14 cellular contexts compared by ENCODE assay signal in genomic region chr2:173043897-173044472, GRCh38. TPM values are rescaled to one million over a fixed set of nuclear protein-coding genes. Genes with fewer than 3 reads are reported as not detected.
DNase-seq lines count a peak whose midpoint lies in the region; ATAC-seq, FAIRE-seq and TF ChIP-seq lines count a peak whose summit lies in the region.
"Had no signal": no experiment of that assay in that cellular context is flagged by ENCODE, and none has a peak within 500 bp of the region (broad histone marks: within the 10 kb centered on the region; RNA-seq: fewer than 3 reads in every experiment).

No MANE protein-coding gene starts in this region.

- ATAC-seq in Right ventricle myocardium inferior (peak; percentile 4), right cardiac atrium (no peak)

- H3K27ac ChIP-seq in right atrium auricular region (peak overlapping the region in 1 of 2 donors; percentile 56), PC-9 (peak overlapping the region; percentile 15; the same call in 1 of the 2 replicates), right cardiac atrium (ENCODE audit: low read length) (peak overlapping the region; percentile 48), smooth muscle cell (ENCODE audit: low read depth) (peak overlapping the region; percentile 79)

- H3K4me3 ChIP-seq in right atrium auricular region (no peak overlapping the region), PC-9 (no peak overlapping the region), right cardiac atrium (ENCODE audit: low read length) (no peak overlapping the region), smooth muscle cell (no peak overlapping the region)

- no peak for TF ChIP-seq CTCF in right atrium auricular region (IDR thresholded peaks at IDR 0.05)
- TF ChIP-seq CTCF in PC-9 (conservative IDR thresholded peaks at IDR 0.05), result no peak
- no peak for TF ChIP-seq CTCF in smooth muscle cell (IDR thresholded peaks at IDR 0.05; ENCODE audit: borderline replicate concordance, insufficient read depth, poor library complexity, severe bottlenecking)

- H3K4me2 ChIP-seq in PC-9 (peak overlapping the region; percentile 42; the same call in 1 of the 2 replicates), smooth muscle cell (peak overlapping the region; percentile 60)

- no peaks in the 10 kb centered on the region for H3K27me3 ChIP-seq in right atrium auricular region
- H3K27me3 ChIP-seq in PC-9 (ENCODE audit: insufficient read depth, low read depth), result no peaks in the 10 kb centered on the region
- H3K27me3 ChIP-seq in right cardiac atrium (ENCODE audit: control insufficient read depth, insufficient read depth), result no peaks in the 10 kb centered on the region
- no peaks in the 10 kb centered on the region for H3K27me3 ChIP-seq in smooth muscle cell (ENCODE audit: low read depth)

- no peak overlapping the region for H3K9ac ChIP-seq in smooth muscle cell (ENCODE audit: low read depth)

- intact Hi-C loops in Right ventricle myocardium inferior (cut with DNase I), result no loop called here
- intact Hi-C loops in PC-9 (cut with micrococcal nuclease; ENCODE audit: unreplicated experiment), result no loop called here
- intact Hi-C loops in right cardiac atrium (cut with DNase I), result no loop called here

- H3K9me2 ChIP-seq in PC-9 (ENCODE audit: insufficient read depth), result no peaks in the 10 kb centered on the region; the same call in 1 of the 2 replicates

- POLR2A ChIA-PET in PC-9 (lab: Charles Lee; ENCODE audit: unreplicated experiment), result interaction anchor here (0.6 to 0.7 kb wide), 4 partner anchors 10 to 594 kb away, joined by 3 to 7 read pairs (median 4); no protein-coding TSS in a partner anchor

- no peak overlapping the region for H2AFZ ChIP-seq in PC-9
- no peak overlapping the region for H2AFZ ChIP-seq in smooth muscle cell (ENCODE audit: low read depth)

- DNase-seq in Right ventricle myocardium inferior (ENCODE audit: missing footprints), result no peak
- no peak for DNase-seq in right atrium auricular region (ENCODE audit: low spot score)
- DNase-seq in PC-9, result no peak
- no peak for DNase-seq in right cardiac atrium
- no peak for DNase-seq in smooth muscle cell (lab: John Stamatoyannopoulos, UW; ENCODE audit: unreplicated experiment)
- no peak for DNase-seq in COLO668 (lab: John Stamatoyannopoulos, UW; ENCODE audit: unreplicated experiment)
- DNase-seq in RCC 7860 (ENCODE audit: low spot score), result no peak
- no peak for DNase-seq in HT-29 (ENCODE audit: low spot score)
- DNase-seq: CD4-positive, alpha-beta T cell; DND-41; NCI-H146; NCI-H226; SHP77 treated with DMSO at 0.1 percent for 48 hours had no signal

- H3K9me3 ChIP-seq in right atrium auricular region, result no peaks in the 10 kb centered on the region
- peaks cover 4% of the 10 kb centered on the region; the same call in 1 of the 2 replicates for H3K9me3 ChIP-seq in PC-9 (ENCODE audit: insufficient read depth, low read depth)
- no peaks in the 10 kb centered on the region for H3K9me3 ChIP-seq in right cardiac atrium (ENCODE audit: control insufficient read depth, low read length)
- no peaks in the 10 kb centered on the region for H3K9me3 ChIP-seq in smooth muscle cell (replicated peaks; ENCODE audit: low read depth)

- peaks cover 25% of the 10 kb centered on the region for H3F3A ChIP-seq in PC-9 (ENCODE audit: insufficient read depth, low read depth)
- H3F3A ChIP-seq in smooth muscle cell (ENCODE audit: low read depth), result peaks cover 8% of the 10 kb centered on the region

- CTCF ChIA-PET in PC-9 (lab: Charles Lee), result interaction anchor here (0.6 to 1.2 kb wide), 2 partner anchors 47 to 65 kb away, joined by 3 to 4 read pairs; no protein-coding TSS in a partner anchor

- H3K36me3 ChIP-seq in right atrium auricular region (no peaks in the 10 kb centered on the region), PC-9 (ENCODE audit: low read depth) (no peaks in the 10 kb centered on the region), smooth muscle cell (ENCODE audit: low read depth) (no peaks in the 10 kb centered on the region)

- H3K4me1 ChIP-seq in right atrium auricular region, result peaks cover 0 to 13% of the 10 kb centered on the region in 2 donors
- H3K4me1 ChIP-seq in PC-9 (replicated peaks; ENCODE audit: insufficient read depth), result peaks cover 30% of the 10 kb centered on the region
- peaks cover 2% of the 10 kb centered on the region for H3K4me1 ChIP-seq in right cardiac atrium (ENCODE audit: control insufficient read depth, insufficient read depth, low read length)
- H3K4me1 ChIP-seq in smooth muscle cell (ENCODE audit: low read depth), result peaks cover 4% of the 10 kb centered on the region

- FAIRE-seq in RCC 7860 (lab: Jason Lieb, UNC), result no peak
- FAIRE-seq: H54 had no signal

- H4K20me1 ChIP-seq in PC-9 (ENCODE audit: insufficient read depth) (no peaks in the 10 kb centered on the region), smooth muscle cell (ENCODE audit: low read depth) (no peaks in the 10 kb centered on the region)

- H3K79me2 ChIP-seq in PC-9 (ENCODE audit: low read depth), result no peaks in the 10 kb centered on the region
- no peaks in the 10 kb centered on the region for H3K79me2 ChIP-seq in smooth muscle cell (ENCODE audit: low read depth)

- BruUV-seq in PC-9 (replicated peaks; lab: Mats Ljungman, UMichigan), result no TSS peak

- WGBS in right cardiac atrium, result 92% methylated on average over 11 of the region's 11 CpGs
- WGBS in smooth muscle cell (ENCODE audit: low lambda C conversion rate), result 89% methylated on average over 11 of the region's 11 CpGs

RNA-seq across cellular contexts. Expression of gene MAP3K20, which starts 31.7 kb away (rescaled TPM):
- total RNA-seq in Right ventricle myocardium inferior (435 TPM), right atrium auricular region (100 to 1,000 TPM; 141 to 223 TPM), PC-9 (2021) (58.5 and 60.5 TPM in 2 replicates), right cardiac atrium (100 to 1,000 TPM; 268 to 327 (median 295) TPM), smooth muscle cell (29.2 and 35.1 TPM in 2 replicates)
- polyA plus RNA-seq in right cardiac atrium (86.3 TPM), smooth muscle cell (20.8 and 25.8 TPM in 2 replicates)
- 17.4 and 18.4 TPM in 2 replicates for total RNA-seq in HT-29 (2014; rRNA removed; shearing (Covaris generic))
